19 cellular contexts compared by ENCODE assay signal in genomic region chr16:1734816-1735215, GRCh38. TPM values are rescaled to one million over a fixed set of nuclear protein-coding genes. Genes with fewer than 3 reads are reported as not detected.
DNase-seq lines count a peak whose midpoint lies in the region; ATAC-seq, FAIRE-seq and TF ChIP-seq lines count a peak whose summit lies in the region.
"Had no signal": no experiment of that assay in that cellular context is flagged by ENCODE, and none has a peak within 500 bp of the region (broad histone marks: within the 10 kb centered on the region; RNA-seq: fewer than 3 reads in every experiment).

No MANE protein-coding gene starts in this region.

- H4K20me1 ChIP-seq in H1 (replicated peaks in 1 of 2; ENCODE audit: control insufficient read depth in 1 of 2, insufficient read depth in 2 of 2, low read length in 2 of 2), result no peaks in the 10 kb centered on the region

- intact Hi-C loops in upper lobe of right lung (cut with DNase I), result no loop called here

- CTCF ChIA-PET in H1 (lab: Charles Lee; ENCODE audit: partially characterized antibody), result no interaction called here

- H3K9ac ChIP-seq in H1 (replicated peaks in 1 of 4; ENCODE audit: extremely low read depth in 1 of 4, low read depth in 3 of 4, low read length in 3 of 4), result no peak overlapping the region
- H3K9ac ChIP-seq in neuronal stem cell (ENCODE audit: low read depth, low read length, poor library complexity), result peak overlapping the region; percentile 81

- H4K8ac ChIP-seq in H1 (ENCODE audit: extremely low read depth, insufficient read depth, low read length), result no peak overlapping the region
- peak overlapping the region; percentile 86 for H4K8ac ChIP-seq in neuronal stem cell (ENCODE audit: low read depth, low read length)

- H2AK5ac ChIP-seq in H1 (ENCODE audit: low read depth, low read length) (peak overlapping the region; percentile 32; the same call in 1 of the 2 replicates), neuronal stem cell (ENCODE audit: low read depth, low read length) (peak overlapping the region; percentile 63)

- TF ChIP-seq EP300 in H1 (IDR thresholded peaks at IDR 0.05; ENCODE audit: borderline replicate concordance in 1 of 2, low read depth in 2 of 2, low read length in 2 of 2), result no peak

- H3K14ac ChIP-seq in H1 (ENCODE audit: insufficient read length) (no peak overlapping the region), neuronal stem cell (ENCODE audit: low read length) (no peak overlapping the region)

- H2BK15ac ChIP-seq in H1 (ENCODE audit: low read length), result no peak overlapping the region
- H2BK15ac ChIP-seq in neuronal stem cell (ENCODE audit: low read length), result no peak overlapping the region

- H3K23me2 ChIP-seq in H1 (ENCODE audit: low read depth, low read length), result no peaks in the 10 kb centered on the region

- 93% methylated on average over 22 of the region's 22 CpGs; no CpG with 5 or more reads in 1 of the 2 experiments for WGBS in H1 (ENCODE audit: extremely low coverage in 1 of 2, insufficient coverage in 1 of 2, insufficient read length in 1 of 2, insufficient replicate concordance in 2 of 2, low coverage in 1 of 2, low lambda C conversion rate in 2 of 2, missing lambda C conversion rate in 1 of 2), 2 experiments
- WGBS in neuronal stem cell (ENCODE audit: extremely low coverage in 2 of 2, insufficient read length in 2 of 2, insufficient replicate concordance in 1 of 2), 2 donors, result no CpG with 5 or more reads among the region's 22 CpGs

- H3K27ac ChIP-seq in H1 (ENCODE audit: low read depth, low read length) (no peak overlapping the region), neuronal stem cell (replicated peaks; ENCODE audit: low read length) (no peak overlapping the region), upper lobe of right lung (no peak overlapping the region)

- H3K79me1 ChIP-seq in H1 (ENCODE audit: low read depth, low read length) (no peaks in the 10 kb centered on the region), neuronal stem cell (ENCODE audit: low read depth, low read length) (no peaks in the 10 kb centered on the region)

- POLR2A ChIA-PET in H1 (lab: Charles Lee; ENCODE audit: partially characterized antibody), result interaction anchor here (1.6 kb wide), 1 partner anchor 9 kb away, joined by 4 read pairs; no protein-coding TSS in a partner anchor

- H4K91ac ChIP-seq in H1 (replicated peaks; ENCODE audit: insufficient read length, low read length), result no peak overlapping the region
- no peak overlapping the region for H4K91ac ChIP-seq in neuronal stem cell (ENCODE audit: low read depth, low read length, poor library complexity)

- H3K56ac ChIP-seq in H1 (replicated peaks; ENCODE audit: insufficient read length, low read depth, low read length), result no peak overlapping the region

- no peaks in the 10 kb centered on the region for H3K27me3 ChIP-seq in H7 (ENCODE audit: control insufficient read depth, insufficient read depth, low read length)
- no peaks in the 10 kb centered on the region for H3K27me3 ChIP-seq in H1 (replicated peaks in 1 of 4; ENCODE audit: control insufficient read depth in 3 of 4, extremely low read depth in 1 of 4, insufficient read depth in 3 of 4, low read length in 3 of 4)
- H3K27me3 ChIP-seq in neuronal stem cell (ENCODE audit: control insufficient read depth in 3 of 3, insufficient read depth in 3 of 3, low read depth in 1 of 3, low read length in 3 of 3), result no peaks in the 10 kb centered on the region
- no peaks in the 10 kb centered on the region for H3K27me3 ChIP-seq in upper lobe of right lung

- H4K5ac ChIP-seq in H1 (ENCODE audit: insufficient read length, low read depth, low read length), result no peak overlapping the region

- peak; percentile 39 for ATAC-seq in upper lobe of right lung

- H3K23ac ChIP-seq in H1 (ENCODE audit: insufficient read length), result no peak overlapping the region
- H3K23ac ChIP-seq in neuronal stem cell (ENCODE audit: low read depth, low read length, poor library complexity), result peak overlapping the region; percentile 93

- H2BK12ac ChIP-seq in H1 (ENCODE audit: low read depth, low read length) (no peak overlapping the region), neuronal stem cell (ENCODE audit: low read length) (peak overlapping the region; percentile 84)

- FAIRE-seq in H1 (lab: Jason Lieb, UNC), result no peak
- FAIRE-seq: A204.1, D721Med, G401.6, GM12891, GM19239, H54 had no signal

- H3K18ac ChIP-seq in H1 (ENCODE audit: extremely low read depth, low read length) (no peak overlapping the region), neuronal stem cell (ENCODE audit: low read length) (no peak overlapping the region)

- H3K79me2 ChIP-seq in H1 (ENCODE audit: control insufficient read depth in 1 of 2, insufficient read depth in 2 of 2, low read length in 2 of 2), result no peaks in the 10 kb centered on the region

- H2BK5ac ChIP-seq in H1 (ENCODE audit: low read depth, low read length), result no peak overlapping the region; the same call in 1 of the 2 replicates
- peak overlapping the region; percentile 53 for H2BK5ac ChIP-seq in neuronal stem cell (ENCODE audit: low read length)

- H3K4me2 ChIP-seq in H1 (ENCODE audit: insufficient read depth in 1 of 2, low read depth in 2 of 2, low read length in 2 of 2) (no peak overlapping the region), neuronal stem cell (ENCODE audit: insufficient read depth, low read length, poor library complexity, severe bottlenecking) (no peak overlapping the region)

- no peak overlapping the region for H2AFZ ChIP-seq in H1 (ENCODE audit: low read length)
- no peak overlapping the region for H2AFZ ChIP-seq in neuronal stem cell (ENCODE audit: low read length)

- H3K4ac ChIP-seq in H1 (replicated peaks; ENCODE audit: insufficient read length, low read depth, low read length), result no peak overlapping the region
- no peak overlapping the region for H3K4ac ChIP-seq in neuronal stem cell (ENCODE audit: low read length)

- no peak overlapping the region for H2BK20ac ChIP-seq in H1 (ENCODE audit: low read length)

- H3K9me3 ChIP-seq in H1 (ENCODE audit: insufficient read depth in 2 of 2, low read depth in 1 of 2, low read length in 1 of 2) (peaks cover 51 to 55% of the 10 kb centered on the region in 2 experiments), neuronal stem cell (replicated peaks in 1 of 2; ENCODE audit: control insufficient read depth in 2 of 2, insufficient read depth in 1 of 2, low read depth in 1 of 2, low read length in 2 of 2) (peaks cover 14 to 32% of the 10 kb centered on the region in 2 donors), upper lobe of right lung (no peaks in the 10 kb centered on the region)

- no peak for TF ChIP-seq RAD21 in H1 (IDR thresholded peaks at IDR 0.05 in 1 of 2, conservative IDR thresholded peaks at IDR 0.05 in 1 of 2; ENCODE audit: low read depth in 2 of 2, low read length in 2 of 2)

- TF ChIP-seq CTCF in H1 (IDR thresholded peaks at IDR 0.05; ENCODE audit: control extremely low read depth in 1 of 3, insufficient read depth in 1 of 3, low read depth in 1 of 3, low read length in 3 of 3), result no peak
- TF ChIP-seq CTCF in upper lobe of right lung (IDR thresholded peaks at IDR 0.05), result no peak

- no peak for TF ChIP-seq POLR2A in H1 (IDR thresholded peaks at IDR 0.05; ENCODE audit: control extremely low read depth in 1 of 2, low read depth in 2 of 2, low read length in 2 of 2)

- no peak overlapping the region for H3K4me3 ChIP-seq in H7 (ENCODE audit: insufficient read depth, low read depth, low read length)
- no peak overlapping the region for H3K4me3 ChIP-seq in H1 (ENCODE audit: extremely low read depth in 1 of 4, insufficient read depth in 2 of 4, low read depth in 3 of 4, low read length in 4 of 4)
- peak overlapping the region in 1 of 2 donors; percentile 7 for H3K4me3 ChIP-seq in neuronal stem cell (ENCODE audit: low read length in 2 of 2)
- H3K4me3 ChIP-seq in upper lobe of right lung, result no peak overlapping the region

- H3K4me1 ChIP-seq in H1 (replicated peaks in 1 of 4; ENCODE audit: control insufficient read depth in 3 of 4, insufficient read depth in 4 of 4, low read length in 3 of 4), result no peaks in the 10 kb centered on the region
- no peaks in the 10 kb centered on the region for H3K4me1 ChIP-seq in neuronal stem cell (ENCODE audit: control insufficient read depth in 2 of 2, insufficient read depth in 1 of 2, low read depth in 1 of 2, low read length in 2 of 2)
- H3K4me1 ChIP-seq in upper lobe of right lung, result no peaks in the 10 kb centered on the region

- H2BK120ac ChIP-seq in H1 (replicated peaks; ENCODE audit: low read depth, low read length), result no peak overlapping the region
- H2BK120ac ChIP-seq in neuronal stem cell (ENCODE audit: low read depth, low read length), result no peak overlapping the region

- DNase-seq in H7, result peak; percentile 44
- DNase-seq in H1 (ENCODE audit: low read depth in 1 of 2, low spot score in 2 of 2), result no peak
- no peak for DNase-seq in neuronal stem cell (ENCODE audit: low spot score)
- no peak for DNase-seq in upper lobe of right lung
- no peak for DNase-seq in activated naive CD4-positive, alpha-beta T cell (lab: John Stamatoyannopoulos, UW)
- no peak for DNase-seq in inferior parietal cortex (ENCODE audit: extremely low spot score)
- DNase-seq in activated effector memory CD4-positive, alpha-beta T cell treated with anti-CD3 and anti-CD28 coated beads, Interleukin-2, amount 50 U/mL, for 16 hours, result no peak
- DNase-seq: C1 segment of cervical spinal cord; CD4-positive, alpha-beta memory T cell; COR-L47; DMS153; DMS79 treated with DMSO at 0.1 percent for 48 hours; EL had no signal

- H3K36me3 ChIP-seq in H7 (replicated peaks; ENCODE audit: control insufficient read depth, insufficient read depth, low read length) (no peaks in the 10 kb centered on the region), H1 (ENCODE audit: control insufficient read depth in 2 of 4, insufficient read depth in 4 of 4, low read length in 3 of 4) (peaks cover 0 to 18% (median 2%) of the 10 kb centered on the region in 4 experiments; a peak in 5 of 8 replicates), neuronal stem cell (replicated peaks in 1 of 2; ENCODE audit: control insufficient read depth in 2 of 2, insufficient read depth in 2 of 2, low read length in 2 of 2) (peaks cover 34 to 49% of the 10 kb centered on the region in 2 donors), upper lobe of right lung (peaks cover 46% of the 10 kb centered on the region)

RNA-seq across cellular contexts. Expression of gene MAPK8IP3, which starts 28.8 kb away (rescaled TPM):
- 35.2 and 44.9 TPM in 2 replicates for total RNA-seq in H7 (2014; rRNA removed; shearing (Covaris generic))
- 41.4 and 43.4 TPM in 2 replicates for total RNA-seq in H1 (2021; fragmentation: NEBNext Ultra II Directional; extraction: Animal tissue kit (Norgen Biotek cat#: 25700))
- polyA plus RNA-seq in H1 (2011; rRNA removed), result 16.9 and 27.9 TPM in 2 replicates
- polyA plus RNA-seq in H1 (2011; cell fraction: cytosol; rRNA removed), result 32.3 TPM
- 174 TPM for polyA plus RNA-seq in H1 (2011; cell fraction: nucleus; rRNA removed)
- 31.6 to 50.2 TPM (median 47.8 TPM) in 4 replicates for polyA plus RNA-seq in H1 (2012, experiment 1 of 2)
- polyA plus RNA-seq in H1 (2012, experiment 2 of 2), result 19.0 TPM
- polyA plus RNA-seq in H1 (2013, experiment 1 of 2), result 28.5 TPM
- 25.8 TPM for polyA plus RNA-seq in H1 (2013, experiment 2 of 2)
- 20.9 and 23.0 TPM in 2 replicates for polyA minus RNA-seq in H1 (2011; rRNA and poly(A)+ RNA removed)
- 32.1 TPM for polyA minus RNA-seq in H1 (2011; cell fraction: cytosol; rRNA and poly(A)+ RNA removed)
- 67.2 TPM for polyA minus RNA-seq in H1 (2011; cell fraction: nucleus; rRNA and poly(A)+ RNA removed)
- polyA plus RNA-seq in neuronal stem cell (2013, experiment 1 of 2), result 35.9 TPM
- 36.6 TPM for polyA plus RNA-seq in neuronal stem cell (2013, experiment 2 of 2)
- total RNA-seq in upper lobe of right lung, result 77.3 TPM

RNA-seq across cellular contexts. Expression of gene NME3, which starts 36.5 kb away (rescaled TPM):
- 147 and 179 TPM in 2 replicates for total RNA-seq in H7 (2014; rRNA removed; shearing (Covaris generic))
- total RNA-seq in H1 (2021; fragmentation: NEBNext Ultra II Directional; extraction: Animal tissue kit (Norgen Biotek cat#: 25700)), result 70.9 and 72.5 TPM in 2 replicates
- polyA plus RNA-seq in H1 (2011; rRNA removed), result 163 and 214 TPM in 2 replicates
- polyA plus RNA-seq in H1 (2011; cell fraction: cytosol; rRNA removed), result 121 TPM
- polyA plus RNA-seq in H1 (2011; cell fraction: nucleus; rRNA removed), result 208 TPM
- 38.1 to 86.9 TPM (median 80.9 TPM) in 4 replicates for polyA plus RNA-seq in H1 (2012, experiment 1 of 2)
- 93.0 TPM for polyA plus RNA-seq in H1 (2012, experiment 2 of 2)
- 73.8 TPM for polyA plus RNA-seq in H1 (2013, experiment 1 of 2)
- polyA plus RNA-seq in H1 (2013, experiment 2 of 2), result 79.6 TPM
- polyA minus RNA-seq in H1 (2011; rRNA and poly(A)+ RNA removed), result 4.7 and 7.5 TPM in 2 replicates
- 31.9 TPM for polyA minus RNA-seq in H1 (2011; cell fraction: cytosol; rRNA and poly(A)+ RNA removed)
- 46.7 TPM for polyA minus RNA-seq in H1 (2011; cell fraction: nucleus; rRNA and poly(A)+ RNA removed)
- polyA plus RNA-seq in neuronal stem cell (2013, experiment 1 of 2), result 38.5 TPM
- 35.4 TPM for polyA plus RNA-seq in neuronal stem cell (2013, experiment 2 of 2)
- total RNA-seq in upper lobe of right lung, result 67.2 TPM

RNA-seq across cellular contexts. Expression of gene EME2, which starts 37.8 kb away (rescaled TPM):
- total RNA-seq in H7 (2014; rRNA removed; shearing (Covaris generic)), result 12.7 and 15.3 TPM in 2 replicates
- total RNA-seq in H1 (2021; fragmentation: NEBNext Ultra II Directional; extraction: Animal tissue kit (Norgen Biotek cat#: 25700)), result 19.3 and 19.7 TPM in 2 replicates
- 13.1 and 17.0 TPM in 2 replicates for polyA plus RNA-seq in H1 (2011; rRNA removed)
- polyA plus RNA-seq in H1 (2011; cell fraction: cytosol; rRNA removed), result 17.4 TPM
- 144 TPM for polyA plus RNA-seq in H1 (2011; cell fraction: nucleus; rRNA removed)
- polyA plus RNA-seq in H1 (2012, experiment 1 of 2), result 15.4 to 20.9 TPM (median 18.8 TPM) in 4 replicates
- polyA plus RNA-seq in H1 (2012, experiment 2 of 2), result 10.1 TPM
- polyA plus RNA-seq in H1 (2013, experiment 1 of 2), result 6.1 TPM
- polyA plus RNA-seq in H1 (2013, experiment 2 of 2), result 4.8 TPM
- polyA minus RNA-seq in H1 (2011; rRNA and poly(A)+ RNA removed), result 4.4 and 4.6 TPM in 2 replicates
- 8.2 TPM for polyA minus RNA-seq in H1 (2011; cell fraction: cytosol; rRNA and poly(A)+ RNA removed)
- 33.1 TPM for polyA minus RNA-seq in H1 (2011; cell fraction: nucleus; rRNA and poly(A)+ RNA removed)
- polyA plus RNA-seq in neuronal stem cell (2013, experiment 1 of 2), result 3.6 TPM
- polyA plus RNA-seq in neuronal stem cell (2013, experiment 2 of 2), result 3.3 TPM
- 19.2 TPM for total RNA-seq in upper lobe of right lung

RNA-seq across cellular contexts. Expression of gene MRPS34, which starts 38.1 kb away (rescaled TPM):
- total RNA-seq in H7 (2014; rRNA removed; shearing (Covaris generic)), result 304 and 324 TPM in 2 replicates
- total RNA-seq in H1 (2021; fragmentation: NEBNext Ultra II Directional; extraction: Animal tissue kit (Norgen Biotek cat#: 25700)), result 252 and 267 TPM in 2 replicates
- polyA plus RNA-seq in H1 (2011; rRNA removed), result 168 and 250 TPM in 2 replicates
- 256 TPM for polyA plus RNA-seq in H1 (2011; cell fraction: cytosol; rRNA removed)
- polyA plus RNA-seq in H1 (2011; cell fraction: nucleus; rRNA removed), result 198 TPM
- polyA plus RNA-seq in H1 (2012, experiment 1 of 2), result 193 to 245 TPM (median 224 TPM) in 4 replicates
- 253 TPM for polyA plus RNA-seq in H1 (2012, experiment 2 of 2)
- polyA plus RNA-seq in H1 (2013, experiment 1 of 2), result 216 TPM
- 235 TPM for polyA plus RNA-seq in H1 (2013, experiment 2 of 2)
- polyA minus RNA-seq in H1 (2011; rRNA and poly(A)+ RNA removed), result 35.3 and 37.0 TPM in 2 replicates
- 103 TPM for polyA minus RNA-seq in H1 (2011; cell fraction: cytosol; rRNA and poly(A)+ RNA removed)
- polyA minus RNA-seq in H1 (2011; cell fraction: nucleus; rRNA and poly(A)+ RNA removed), result 46.1 TPM
- 108 TPM for polyA plus RNA-seq in neuronal stem cell (2013, experiment 1 of 2)
- 110 TPM for polyA plus RNA-seq in neuronal stem cell (2013, experiment 2 of 2)
- total RNA-seq in upper lobe of right lung, result 62.7 TPM

RNA-seq across cellular contexts. Expression of gene SPSB3, which starts 47.6 kb away (rescaled TPM):
- 43.3 and 60.4 TPM in 2 replicates for total RNA-seq in H7 (2014; rRNA removed; shearing (Covaris generic))
- 22.5 and 25.3 TPM in 2 replicates for total RNA-seq in H1 (2021; fragmentation: NEBNext Ultra II Directional; extraction: Animal tissue kit (Norgen Biotek cat#: 25700))
- 37.8 and 60.1 TPM in 2 replicates for polyA plus RNA-seq in H1 (2011; rRNA removed)
- polyA plus RNA-seq in H1 (2011; cell fraction: cytosol; rRNA removed), result 45.6 TPM
- 113 TPM for polyA plus RNA-seq in H1 (2011; cell fraction: nucleus; rRNA removed)
- 24.3 to 39.4 TPM (median 30.0 TPM) in 4 replicates for polyA plus RNA-seq in H1 (2012, experiment 1 of 2)
- 20.6 TPM for polyA plus RNA-seq in H1 (2012, experiment 2 of 2)
- polyA plus RNA-seq in H1 (2013, experiment 1 of 2), result 19.3 TPM
- 16.6 TPM for polyA plus RNA-seq in H1 (2013, experiment 2 of 2)
- polyA minus RNA-seq in H1 (2011; rRNA and poly(A)+ RNA removed), result 9.8 and 10.4 TPM in 2 replicates
- polyA minus RNA-seq in H1 (2011; cell fraction: cytosol; rRNA and poly(A)+ RNA removed), result 12.6 TPM
- polyA minus RNA-seq in H1 (2011; cell fraction: nucleus; rRNA and poly(A)+ RNA removed), result 24.4 TPM
- polyA plus RNA-seq in neuronal stem cell (2013, experiment 1 of 2), result 25.2 TPM
- polyA plus RNA-seq in neuronal stem cell (2013, experiment 2 of 2), result 23.3 TPM
- 43.0 TPM for total RNA-seq in upper lobe of right lung
